Comparison of ENCODE assay signal across 1 cellular context in genomic region chr7:7554647-7555575, GRCh38.
TF ChIP-seq lines count a peak whose summit lies in the region.

No MANE protein-coding gene starts in this region.

TF ChIP-seq in GM23338, 12 proteins besides CTCF, POLR2A, EP300 and RAD21 (continued from another document):
- TF ChIP-seq ZNF462 (CRISPR knock-in tag; IDR thresholded peaks at IDR 0.05) (no peak), JUNB (IDR thresholded peaks at IDR 0.05; ENCODE audit: unreplicated experiment) (no peak), REST (IDR thresholded peaks at IDR 0.05; ENCODE audit: unreplicated experiment) (no peak)
